ENCODE assay signal across 9 cellular contexts in the genomic region with DNA sequence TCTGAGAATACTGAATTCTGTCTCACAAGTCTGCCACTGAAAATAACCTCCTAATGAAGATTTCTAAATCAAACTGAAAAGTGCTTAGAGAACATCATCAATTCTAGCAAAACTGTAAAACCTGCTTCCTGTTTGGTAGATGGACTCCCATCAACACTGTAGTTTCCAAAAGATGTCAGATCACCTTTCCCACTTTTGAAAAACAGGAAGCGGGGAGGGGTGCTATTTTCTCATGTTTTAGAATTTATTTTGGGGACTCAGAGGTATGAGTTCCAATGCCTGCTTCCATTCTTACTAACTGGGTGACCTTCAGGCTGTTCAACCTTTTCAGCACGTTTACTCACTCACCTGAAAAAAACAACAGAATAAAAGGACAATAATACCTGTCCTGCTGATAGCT. TPM values are rescaled to one million over a fixed set of nuclear protein-coding genes. Genes with fewer than 3 reads are reported as not detected.
DNase-seq lines count a peak whose midpoint lies in the region; ATAC-seq, FAIRE-seq and TF ChIP-seq lines count a peak whose summit lies in the region.
"Had no signal": no experiment of that assay in that cellular context is flagged by ENCODE, and none has a peak within 500 bp of the region (broad histone marks: within the 10 kb centered on the region; RNA-seq: fewer than 3 reads in every experiment).

No MANE protein-coding gene starts in this region.

- FAIRE-seq in bronchial epithelial cell (lab: Jason Lieb, UNC): no peak

- H3K27ac ChIP-seq in HUES6 (ENCODE audit: low read depth, low read length): no peak overlapping the region
- H3K27ac ChIP-seq in testis: no peak overlapping the region

- peaks cover 7 to 24% of the 10 kb centered on the region in 2 donors for H3K36me3 Mint-ChIP-seq in naive B cell

- H3K4me3 ChIP-seq in AG04449 (ENCODE audit: low read depth, low read length) (peak overlapping the region; percentile 79), HUES6 (ENCODE audit: low read depth, low read length) (peak overlapping the region; percentile 99), bronchial epithelial cell (ENCODE audit: low read depth, low read length) (peak overlapping the region; percentile 89), lower leg skin (ENCODE audit: low read depth, poor library complexity, severe bottlenecking) (no peak overlapping the region), testis (peak overlapping the region in 1 of 2 donors; percentile 94)

- H3K9me3 Mint-ChIP-seq in naive B cell: no peaks in the 10 kb centered on the region

- H3K4me1 Mint-ChIP-seq in naive B cell: peaks cover 27 to 56% (median 44%) of the 10 kb centered on the region in 3 donors

- DNase-seq in AG04449 (ENCODE audit: low read depth, low spot score) (no peak), bronchial epithelial cell (ENCODE audit: low read depth) (no peak), naive B cell (no peak), NCI-H1930 (lab: John Stamatoyannopoulos, UW) (no peak), lower leg skin (ENCODE audit: low spot score in 2 of 2) (no peak), testis (no peak)
- DNase-seq: stimulated activated CD4-positive, alpha-beta T cell treated with anti-CD3 and anti-CD28 coated beads, Interleukin-4, amount 100 ng/mL, for 1 hour had no signal

- peaks cover 11% of the 10 kb centered on the region; the same call in 1 of the 2 replicates for H3K4me1 ChIP-seq in HUES6 (ENCODE audit: control insufficient read depth, insufficient read depth, low read length)
- peaks cover 18% of the 10 kb centered on the region for H3K4me1 ChIP-seq in testis

- TF ChIP-seq CTCF in AG04449 (IDR thresholded peaks at IDR 0.05; ENCODE audit: insufficient read depth, low read length, missing control alignments) (no peak), bronchial epithelial cell (IDR thresholded peaks at IDR 0.05; ENCODE audit: insufficient read depth, low read length, severe bottlenecking) (no peak), lower leg skin (IDR thresholded peaks at IDR 0.05) (no peak), testis (IDR thresholded peaks at IDR 0.05) (no peak)

- H3K27me3 ChIP-seq in HUES6 (ENCODE audit: control insufficient read depth, insufficient read depth, low read length) (peaks cover 58% of the 10 kb centered on the region), bronchial epithelial cell (ENCODE audit: control insufficient read depth, insufficient read depth, low read length) (no peaks in the 10 kb centered on the region), testis (no peaks in the 10 kb centered on the region)

- H3K4me3 Mint-ChIP-seq in naive B cell: peak overlapping the region; percentile 76 to 97 (median 94)

- WGBS in lower leg skin, 2 donors: 59 to 67% methylated on average over 2 of the region's 2 CpGs
- WGBS in testis, 2 donors: 45 to 54% methylated on average over 2 of the region's 2 CpGs

- H3K36me3 ChIP-seq in HUES6 (ENCODE audit: control insufficient read depth, insufficient read depth, low read length) (peaks cover 56% of the 10 kb centered on the region), bronchial epithelial cell (ENCODE audit: control insufficient read depth, insufficient read depth, low read length) (peaks cover 8% of the 10 kb centered on the region), testis (ENCODE audit: low read depth, missing control alignments) (no peaks in the 10 kb centered on the region)

- TF ChIP-seq POLR2A in lower leg skin (IDR thresholded peaks at IDR 0.05) (no peak), testis (IDR thresholded peaks at IDR 0.05) (no peak)

- POLR2A ChIA-PET in AG04449 (lab: Yijun Ruan, JAX): interaction anchor here (1.8 kb wide), 1 partner anchor 12 kb away, joined by 9 read pairs; a partner anchor contains a TSS

- intact Hi-C loops in lower leg skin (cut with DNase I; ENCODE audit: low total_unique reads) (no loop called here), testis (cut with DNase I; ENCODE audit: low total_unique reads) (no loop called here)

- H3K9ac ChIP-seq in HUES6 (ENCODE audit: low read length): peak overlapping the region; percentile 99

- no peaks in the 10 kb centered on the region for H3K27me3 Mint-ChIP-seq in naive B cell

- no peak for ATAC-seq in naive B cell (ENCODE audit: low read depth in 2 of 2)
- ATAC-seq in GM21576 (IDR thresholded peaks at IDR 0.05; ENCODE audit: unreplicated experiment): no peak

- CTCF ChIA-PET in AG04449 (lab: Yijun Ruan, JAX): interaction anchor here (2.1 kb wide), 1 partner anchor 161 kb away, joined by 8 read pairs; no protein-coding TSS in a partner anchor

- H3K27ac Mint-ChIP-seq in naive B cell: peak overlapping the region in 3 of 6 donors; percentile 15 to 94 (median 85)

- H3K9me3 ChIP-seq in HUES6 (ENCODE audit: control insufficient read depth, insufficient read depth, low read depth, low read length) (no peaks in the 10 kb centered on the region), testis (no peaks in the 10 kb centered on the region)

RNA-seq across cellular contexts. Expression of a gene that starts 1.2 kb away (rescaled TPM):
- total RNA-seq in bronchial epithelial cell (17.1 and 25.3 TPM in 2 replicates), lower leg skin (10 to 100 TPM in 3 of 4 donors, 1 to 10 TPM in 1; 9.9 to 21.1 (median 15.2) TPM), testis (10 to 100 TPM; 24.6 to 25.5 TPM)
- polyA plus RNA-seq in naive B cell (ENCODE audit: low read depth in 6 of 6) (100 to 1,000 TPM in 1 of 6 donors, 10 to 100 TPM in 5; 53.9 to 103 (median 75.5) TPM), testis (ENCODE audit: insufficient read depth, low read depth, low replicate concordance) (76.0 TPM)

RNA-seq across cellular contexts. Expression of a gene that starts 11.7 kb away (rescaled TPM):
- total RNA-seq in bronchial epithelial cell: 160 and 202 TPM in 2 replicates
- 10 to 100 TPM; 34.1 to 46.0 (median 37.5) TPM for polyA plus RNA-seq in naive B cell (ENCODE audit: low read depth in 6 of 6)
- 10 to 100 TPM; 38.3 to 50.8 (median 49.1) TPM for total RNA-seq in lower leg skin
- total RNA-seq in testis: 10 to 100 TPM; 29.1 to 35.3 TPM
- 54.3 TPM for polyA plus RNA-seq in testis (ENCODE audit: insufficient read depth, low read depth, low replicate concordance)

RNA-seq across cellular contexts. Expression of a gene that starts 11.7 kb away (rescaled TPM):
- total RNA-seq in bronchial epithelial cell: not detected in 2 replicates
- 10 to 100 TPM in 3 of 6 donors, 1 to 10 TPM in 3; 2.5 to 16.4 (median 11.0) TPM for polyA plus RNA-seq in naive B cell (ENCODE audit: low read depth in 6 of 6)
- total RNA-seq in lower leg skin: under 1 TPM in 1 of 4 donors, not detected in 3; 0.04 TPM
- under 1 TPM; 0.25 to 0.55 TPM for total RNA-seq in testis
- polyA plus RNA-seq in testis (ENCODE audit: insufficient read depth, low read depth, low replicate concordance): 1.3 TPM

RNA-seq across cellular contexts. Expression of a gene that starts 23.9 kb away (rescaled TPM):
- total RNA-seq in bronchial epithelial cell: 73.7 and 87.8 TPM in 2 replicates
- 10 to 100 TPM; 15.7 to 39.6 (median 25.4) TPM for polyA plus RNA-seq in naive B cell (ENCODE audit: low read depth in 6 of 6)
- total RNA-seq in lower leg skin: 10 to 100 TPM; 30.1 to 64.1 (median 40.0) TPM
- total RNA-seq in testis: 10 to 100 TPM; 49.4 to 77.4 TPM
- polyA plus RNA-seq in testis (ENCODE audit: insufficient read depth, low read depth, low replicate concordance): 120 TPM

RNA-seq across cellular contexts. Expression of a gene that starts 49.9 kb away (rescaled TPM):
- 27.4 and 32.3 TPM in 2 replicates for total RNA-seq in bronchial epithelial cell
- polyA plus RNA-seq in naive B cell (ENCODE audit: low read depth in 6 of 6): 100 to 1,000 TPM in 1 of 6 donors, 10 to 100 TPM in 5; 78.9 to 128 (median 86.2) TPM
- 10 to 100 TPM; 36.9 to 53.8 (median 44.6) TPM for total RNA-seq in lower leg skin
- total RNA-seq in testis: 100 to 1,000 TPM; 103 to 123 TPM
- polyA plus RNA-seq in testis (ENCODE audit: insufficient read depth, low read depth, low replicate concordance): 105 TPM
